8 cellular contexts compared by ENCODE assay signal in genomic region chr17:21348081-21348925, GRCh38. TPM values are rescaled to one million over a fixed set of nuclear protein-coding genes. Genes with fewer than 3 reads are reported as not detected.
DNase-seq lines count a peak whose midpoint lies in the region; ATAC-seq, FAIRE-seq and TF ChIP-seq lines count a peak whose summit lies in the region.
"Not testable (repeated sequence)": the region's sequence is repeated elsewhere in the genome, so short reads cannot be mapped to it uniquely, and the experiment has no call there.

No MANE protein-coding gene starts in this region.

- not testable (repeated sequence) for H3K27ac Mint-ChIP-seq in activated naive CD4-positive, alpha-beta T cell treated with anti-CD3 and anti-CD28 coated beads, Interleukin-2, amount 50 U/mL, for 72 hours

- intact Hi-C loops in lower lobe of right lung (cut with DNase I) = not testable (repeated sequence)

- H3K4me3 ChIP-seq in lower lobe of right lung = not testable (repeated sequence)

- FAIRE-seq in urothelium cell line (lab: Jason Lieb, UNC) = peak; percentile 65

- ATAC-seq in GM18517 (IDR thresholded peaks at IDR 0.05; ENCODE audit: unreplicated experiment) (peak; percentile 55), GM19463 (IDR thresholded peaks at IDR 0.05; ENCODE audit: unreplicated experiment) (peak; percentile 72), HG02798 (IDR thresholded peaks at IDR 0.05; ENCODE audit: poor library complexity, unreplicated experiment) (peak; percentile 73), HG03354 (IDR thresholded peaks at IDR 0.05; ENCODE audit: poor library complexity, severe bottlenecking, unreplicated experiment) (peak; percentile 77), lower lobe of right lung (peak; percentile 4 to 21)
- ATAC-seq in activated naive CD4-positive, alpha-beta T cell treated with anti-CD3 and anti-CD28 coated beads, Interleukin-2, amount 50 U/mL, for 72 hours = peak; percentile 31 to 37

- H3K36me3 ChIP-seq in lower lobe of right lung = not testable (repeated sequence)

- not testable (repeated sequence) for H3K27ac ChIP-seq in lower lobe of right lung

- H3K9me3 Mint-ChIP-seq in activated naive CD4-positive, alpha-beta T cell treated with anti-CD3 and anti-CD28 coated beads, Interleukin-2, amount 50 U/mL, for 72 hours = not testable (repeated sequence)

- not testable (repeated sequence) for H3K36me3 Mint-ChIP-seq in activated naive CD4-positive, alpha-beta T cell treated with anti-CD3 and anti-CD28 coated beads, Interleukin-2, amount 50 U/mL, for 72 hours

- TF ChIP-seq CTCF in lower lobe of right lung (IDR thresholded peaks at IDR 0.05) = not testable (repeated sequence)

- not testable (repeated sequence) for H3K27me3 ChIP-seq in lower lobe of right lung (ENCODE audit: low read depth)

- not testable (repeated sequence) for H3K4me1 ChIP-seq in lower lobe of right lung

- not testable (repeated sequence) for H3K9me3 ChIP-seq in lower lobe of right lung

- DNase-seq in NCI-H226 (peak; percentile 43), lower lobe of right lung (peak; percentile 31)
- not testable (repeated sequence) for DNase-seq in activated naive CD4-positive, alpha-beta T cell treated with anti-CD3 and anti-CD28 coated beads, Interleukin-2, amount 50 U/mL, for 72 hours (ENCODE audit: low spot score in 2 of 2); urothelium cell line (ENCODE audit: low spot score)

RNA-seq across cellular contexts. Expression of gene KCNJ12, which starts 27.9 kb away (rescaled TPM):
- not detected for total RNA-seq in activated naive CD4-positive, alpha-beta T cell treated with anti-CD3 and anti-CD28 coated beads, Interleukin-2, amount 50 U/mL, for 72 hours
- 1.9 TPM for total RNA-seq in lower lobe of right lung

Comparison
In these comparisons a context has a peak if more than half of its experiments do, and no peak if none do; other contexts are left out.
1. ATAC-seq: peak in every context shown above with its lines; median percentile 77 in HG03354; 73 in HG02798; 72 in GM19463; 55 in GM18517; 34 in activated naive CD4-positive, alpha-beta T cell treated with anti-CD3 and anti-CD28 coated beads, Interleukin-2, amount 50 U/mL, for 72 hours; 12 in lower lobe of right lung.